Comparison of ENCODE assay signal across 9 cellular contexts in genomic region chr15:75921732-75922703, GRCh38. TPM values are rescaled to one million over a fixed set of nuclear protein-coding genes. Genes with fewer than 3 reads are reported as not detected.
A peak's percentile ranks its signal among the peaks of the same experiment; 100 is the strongest.
DNase-seq lines count a peak whose midpoint lies in the region; ATAC-seq and TF ChIP-seq lines count a peak whose summit lies in the region.
"Had no signal": no experiment of that assay in that cellular context is flagged by ENCODE, and none has a peak within 500 bp of the region (broad histone marks: within the 10 kb centered on the region; RNA-seq: fewer than 3 reads in every experiment).

No MANE protein-coding gene starts in this region.

- TF ChIP-seq CTCF in nephron (IDR thresholded peaks at IDR 0.05; ENCODE audit: unreplicated experiment in 3 of 3): peak; percentile 33 to 50 (median 38)

- intact Hi-C loops in activated CD4-positive, alpha-beta T cell treated with anti-CD3 and anti-CD28 coated beads, Interleukin-2, amount 10 ng/mL, durations not matched to agents 24 days and 14 days (cut with micrococcal nuclease): loop anchor here (10.0 kb wide), 1 partner anchor 117 kb away; no protein-coding TSS in a partner anchor

- H3K4me1 Mint-ChIP-seq in activated CD4-positive, alpha-beta T cell treated with anti-CD3 and anti-CD28 coated beads, Interleukin-2, amount 10 ng/mL, durations not matched to agents 24 days and 14 days: peaks cover 24% of the 10 kb centered on the region
- H3K4me1 Mint-ChIP-seq in nephron: peaks cover 7% of the 10 kb centered on the region

- H3K9me3 Mint-ChIP-seq in activated CD4-positive, alpha-beta T cell treated with anti-CD3 and anti-CD28 coated beads, Interleukin-2, amount 10 ng/mL, durations not matched to agents 24 days and 14 days: no peaks in the 10 kb centered on the region
- no peaks in the 10 kb centered on the region for H3K9me3 Mint-ChIP-seq in nephron
- H3K9me3 Mint-ChIP-seq: activated naive CD8-positive, alpha-beta T cell treated with anti-CD3 and anti-CD28 coated beads, Interleukin-2, amount 10 ng/mL, durations not matched to agents 7 days and 5 days had no signal

- ATAC-seq in HG02763 (IDR thresholded peaks at IDR 0.05; ENCODE audit: unreplicated experiment) (no peak), HG03280 (IDR thresholded peaks at IDR 0.05; ENCODE audit: unreplicated experiment) (no peak)

- no peak overlapping the region for H3K27ac Mint-ChIP-seq in activated CD4-positive, alpha-beta T cell treated with anti-CD3 and anti-CD28 coated beads, Interleukin-2, amount 10 ng/mL, durations not matched to agents 24 days and 14 days
- H3K27ac Mint-ChIP-seq in nephron: peak overlapping the region in 1 of 3 experiments; percentile 24
- H3K27ac Mint-ChIP-seq: activated naive CD8-positive, alpha-beta T cell treated with anti-CD3 and anti-CD28 coated beads, Interleukin-2, amount 10 ng/mL, durations not matched to agents 7 days and 5 days had no signal

- H3K36me3 Mint-ChIP-seq in activated CD4-positive, alpha-beta T cell treated with anti-CD3 and anti-CD28 coated beads, Interleukin-2, amount 10 ng/mL, durations not matched to agents 24 days and 14 days (ENCODE audit: low read depth): peaks cover 34% of the 10 kb centered on the region
- H3K36me3 Mint-ChIP-seq in nephron (ENCODE audit: low read depth): peaks cover 41% of the 10 kb centered on the region

- DNase-seq in activated CD4-positive, alpha-beta T cell treated with anti-CD3 and anti-CD28 coated beads, Interleukin-2, amount 10 ng/mL, durations not matched to agents 24 days and 14 days: peak; percentile 73
- DNase-seq in activated CD4-positive, alpha-beta T cell treated with anti-CD3 and anti-CD28 coated beads, Interleukin-2, amount 50 U/mL, for 1 hour: no peak
- DNase-seq in NCI-H524 (lab: John Stamatoyannopoulos, UW) (peak; percentile 37 to 75), dedifferentiated amniotic fluid mesenchymal stem cell (ENCODE audit: extremely low spot score) (peak; percentile 25), cerebellar nuclear complex (lab: John Stamatoyannopoulos, UW) (no peak)
- DNase-seq: activated naive CD8-positive, alpha-beta T cell treated with anti-CD3 and anti-CD28 coated beads, Interleukin-2, amount 10 ng/mL, durations not matched to agents 7 days and 5 days had no signal

- no peaks in the 10 kb centered on the region for H3K27me3 Mint-ChIP-seq in activated CD4-positive, alpha-beta T cell treated with anti-CD3 and anti-CD28 coated beads, Interleukin-2, amount 10 ng/mL, durations not matched to agents 24 days and 14 days
- H3K27me3 Mint-ChIP-seq in nephron (ENCODE audit: low read depth): no peaks in the 10 kb centered on the region
- H3K27me3 Mint-ChIP-seq: activated naive CD8-positive, alpha-beta T cell treated with anti-CD3 and anti-CD28 coated beads, Interleukin-2, amount 10 ng/mL, durations not matched to agents 7 days and 5 days had no signal

- H3K4me3 Mint-ChIP-seq in activated CD4-positive, alpha-beta T cell treated with anti-CD3 and anti-CD28 coated beads, Interleukin-2, amount 10 ng/mL, durations not matched to agents 24 days and 14 days: no peak overlapping the region
- H3K4me3 Mint-ChIP-seq in nephron: no peak overlapping the region
- H3K4me3 Mint-ChIP-seq: activated naive CD8-positive, alpha-beta T cell treated with anti-CD3 and anti-CD28 coated beads, Interleukin-2, amount 10 ng/mL, durations not matched to agents 7 days and 5 days had no signal

RNA-seq across cellular contexts. Expression of gene FBXO22, which starts 18.3 kb away (rescaled TPM):
- 51.7 and 51.9 TPM in 2 replicates for total RNA-seq in activated CD4-positive, alpha-beta T cell treated with anti-CD3 and anti-CD28 coated beads, Interleukin-2, amount 10 ng/mL, durations not matched to agents 24 days and 14 days

Comparison
In these comparisons a context has a peak if more than half of its experiments do, and no peak if none do; other contexts are left out.
1. DNase-seq: peak in activated CD4-positive, alpha-beta T cell treated with anti-CD3 and anti-CD28 coated beads, Interleukin-2, amount 10 ng/mL, durations not matched to agents 24 days and 14 days (single experiment), NCI-H524 (2 of 2) and dedifferentiated amniotic fluid mesenchymal stem cell (single experiment); none in activated CD4-positive, alpha-beta T cell treated with anti-CD3 and anti-CD28 coated beads, Interleukin-2, amount 50 U/mL, for 1 hour (single experiment) and cerebellar nuclear complex (0 of 2).